In genomic region chr15:85351965-85352364, GRCh38 we compare ENCODE assay signal across 1 cellular context.
TF ChIP-seq lines count a peak whose summit lies in the region.

No MANE protein-coding gene starts in this region.

TF ChIP-seq in HCT116, 20 proteins besides CTCF, POLR2A, EP300 and RAD21 (continued from another document):
- no peak for TF ChIP-seq SIN3A (IDR thresholded peaks at IDR 0.05; ENCODE audit: low read depth)
- TF ChIP-seq SRF (IDR thresholded peaks at IDR 0.05; ENCODE audit: low read depth) = no peak
- no peak for TF ChIP-seq JUND (IDR thresholded peaks at IDR 0.05)
- TF ChIP-seq ELF1 (IDR thresholded peaks at IDR 0.05; ENCODE audit: borderline replicate concordance, low read depth) = no peak
